12 cellular contexts compared by ENCODE assay signal in genomic region chr1:52574594-52574993, GRCh38. TPM values are rescaled to one million over a fixed set of nuclear protein-coding genes. Genes with fewer than 3 reads are reported as not detected.
DNase-seq lines count a peak whose midpoint lies in the region; ATAC-seq, FAIRE-seq and TF ChIP-seq lines count a peak whose summit lies in the region.
"Had no signal": no experiment of that assay in that cellular context is flagged by ENCODE, and none has a peak within 500 bp of the region (broad histone marks: within the 10 kb centered on the region; RNA-seq: fewer than 3 reads in every experiment).

No MANE protein-coding gene starts in this region.

- H3K9me3 ChIP-seq in HEK293 (ENCODE audit: control insufficient read depth, insufficient read depth, low read depth, low read length): no peaks in the 10 kb centered on the region
- no peaks in the 10 kb centered on the region for H3K9me3 ChIP-seq in kidney (ENCODE audit: control insufficient read depth in 1 of 2, low read length in 2 of 2)
- H3K9me3 ChIP-seq in thyroid gland: no peaks in the 10 kb centered on the region

- CTCF ChIA-PET in HEK293 (lab: Yijun Ruan, JAX): no interaction called here

- TF ChIP-seq POLR2A in thyroid gland (IDR thresholded peaks at IDR 0.05): no peak

- H3K4me1 ChIP-seq in HEK293 (ENCODE audit: control insufficient read depth, insufficient read depth, low read length) (no peaks in the 10 kb centered on the region), kidney (ENCODE audit: control insufficient read depth in 1 of 2, insufficient read depth in 1 of 2, low read depth in 1 of 2, low read length in 2 of 2) (no peaks in the 10 kb centered on the region), thyroid gland (peaks cover 0 to 7% of the 10 kb centered on the region in 2 donors)

- WGBS in thyroid gland, 2 donors: 81 to 87% methylated on average over 2 of the region's 2 CpGs

- H3K27me3 ChIP-seq in thyroid gland: no peaks in the 10 kb centered on the region

- H3K36me3 ChIP-seq in HEK293 (ENCODE audit: control insufficient read depth in 2 of 2, insufficient read depth in 1 of 2, low read length in 2 of 2): no peaks in the 10 kb centered on the region
- H3K36me3 ChIP-seq in kidney (ENCODE audit: control insufficient read depth in 1 of 2, insufficient read depth in 2 of 2, low read length in 2 of 2): no peaks in the 10 kb centered on the region
- H3K36me3 ChIP-seq in thyroid gland: no peaks in the 10 kb centered on the region

- peak; percentile 76 for DNase-seq in RKO (ENCODE audit: low spot score)
- DNase-seq in epithelial cell of prostate (ENCODE audit: low read depth, low spot score): peak; percentile 89
- DNase-seq in pulmonary artery endothelial cell (ENCODE audit: low read depth, low spot score): peak; percentile 62
- no peak for DNase-seq in kidney
- DNase-seq in left cardiac atrium: no peak
- DNase-seq in thyroid gland: no peak
- DNase-seq: activated CD4-positive, alpha-beta T cell treated with anti-CD3 and anti-CD28 coated beads for 1 hour; NCI-H1048 had no signal

- H3K27ac ChIP-seq in HEK293 (ENCODE audit: extremely low read depth, low read depth, low read length) (no peak overlapping the region), epithelial cell of prostate (peak overlapping the region; percentile 42), kidney (ENCODE audit: low read depth in 2 of 2, low read length in 2 of 2) (no peak overlapping the region), thyroid gland (no peak overlapping the region)

- intact Hi-C loops in kidney (cut with DNase I): no loop called here
- intact Hi-C loops in left cardiac atrium (cut with DNase I): no loop called here
- intact Hi-C loops in thyroid gland (cut with DNase I): no loop called here

- FAIRE-seq in kidney (lab: Jason Lieb, UNC): no peak
- FAIRE-seq: GM19239 had no signal

- POLR2A ChIA-PET in HEK293 (lab: Yijun Ruan, JAX): no interaction called here

- TF ChIP-seq CTCF in HEK293 (tag by site-specific recombination; IDR thresholded peaks at IDR 0.05) (no peak), kidney (IDR thresholded peaks at IDR 0.05; ENCODE audit: borderline replicate concordance, extremely low read depth, insufficient read depth) (no peak), thyroid gland (IDR thresholded peaks at IDR 0.05) (no peak)

- ATAC-seq in left cardiac atrium (no peak), HG03442 (IDR thresholded peaks at IDR 0.05; ENCODE audit: unreplicated experiment) (no peak)

- H3K4me3 ChIP-seq in HEK293 (ENCODE audit: low read depth, low read length): no peak overlapping the region
- H3K4me3 ChIP-seq in kidney (ENCODE audit: low read length in 2 of 2): no peak overlapping the region
- no peak overlapping the region for H3K4me3 ChIP-seq in thyroid gland (replicated peaks in 1 of 3)

- H3K9ac ChIP-seq in kidney (ENCODE audit: low read length in 2 of 2): no peak overlapping the region

TF ChIP-seq in HEK293, 187 proteins besides CTCF, POLR2A, EP300 and RAD21:
- TF ChIP-seq ZEB2 (tag by site-specific recombination; IDR thresholded peaks at IDR 0.05): peak; percentile 55; the same call in 1 of the 2 replicates
- TF ChIP-seq ZNF184 (tag by site-specific recombination; IDR thresholded peaks at IDR 0.05): no peak
- TF ChIP-seq, protein P1, sequence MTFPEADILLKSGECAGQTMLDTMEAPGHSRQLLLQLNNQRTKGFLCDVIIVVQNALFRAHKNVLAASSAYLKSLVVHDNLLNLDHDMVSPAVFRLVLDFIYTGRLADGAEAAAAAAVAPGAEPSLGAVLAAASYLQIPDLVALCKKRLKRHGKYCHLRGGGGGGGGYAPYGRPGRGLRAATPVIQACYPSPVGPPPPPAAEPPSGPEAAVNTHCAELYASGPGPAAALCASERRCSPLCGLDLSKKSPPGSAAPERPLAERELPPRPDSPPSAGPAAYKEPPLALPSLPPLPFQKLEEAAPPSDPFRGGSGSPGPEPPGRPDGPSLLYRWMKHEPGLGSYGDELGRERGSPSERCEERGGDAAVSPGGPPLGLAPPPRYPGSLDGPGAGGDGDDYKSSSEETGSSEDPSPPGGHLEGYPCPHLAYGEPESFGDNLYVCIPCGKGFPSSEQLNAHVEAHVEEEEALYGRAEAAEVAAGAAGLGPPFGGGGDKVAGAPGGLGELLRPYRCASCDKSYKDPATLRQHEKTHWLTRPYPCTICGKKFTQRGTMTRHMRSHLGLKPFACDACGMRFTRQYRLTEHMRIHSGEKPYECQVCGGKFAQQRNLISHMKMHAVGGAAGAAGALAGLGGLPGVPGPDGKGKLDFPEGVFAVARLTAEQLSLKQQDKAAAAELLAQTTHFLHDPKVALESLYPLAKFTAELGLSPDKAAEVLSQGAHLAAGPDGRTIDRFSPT (tag by site-specific recombination; IDR thresholded peaks at IDR 0.05): peak; percentile 75; the same call in 1 of the 2 replicates
- 0 out of 2 replicates have a peak, but pooled peaks have one; percentile 17 for TF ChIP-seq SP7 (tag by site-specific recombination; IDR thresholded peaks at IDR 0.05)

RNA-seq across cellular contexts. Expression of gene TUT4, which starts 21.7 kb away (rescaled TPM):
- total RNA-seq in pulmonary artery endothelial cell: 16.0 and 18.4 TPM in 2 replicates
- 47.8 TPM for total RNA-seq in kidney
- polyA plus RNA-seq in kidney (ENCODE audit: insufficient read depth, low read depth, low replicate concordance): 19.7 TPM
- total RNA-seq in left cardiac atrium: 10 to 100 TPM; 30.1 to 32.7 TPM
- 100 to 1,000 TPM in 3 of 4 donors, 10 to 100 TPM in 1; 90.5 to 169 (median 120) TPM for total RNA-seq in thyroid gland

RNA-seq across cellular contexts. Expression of gene GPX7, which starts 27.6 kb away (rescaled TPM):
- 11.5 and 16.9 TPM in 2 replicates for total RNA-seq in pulmonary artery endothelial cell
- 9.7 TPM for total RNA-seq in kidney
- 14.3 TPM for polyA plus RNA-seq in kidney (ENCODE audit: insufficient read depth, low read depth, low replicate concordance)
- 10 to 100 TPM in 1 of 2 donors, 1 to 10 TPM in 1; 7.6 to 12.4 TPM for total RNA-seq in left cardiac atrium
- 10 to 100 TPM; 15.7 to 77.9 (median 32.1) TPM for total RNA-seq in thyroid gland

RNA-seq across cellular contexts. Expression of gene SHISAL2A, which starts 58.4 kb away (rescaled TPM):
- not detected in 2 replicates for total RNA-seq in pulmonary artery endothelial cell
- 2.5 TPM for total RNA-seq in kidney
- polyA plus RNA-seq in kidney (ENCODE audit: insufficient read depth, low read depth, low replicate concordance): not detected
- under 1 TPM in 1 of 2 donors, not detected in 1; 0.15 TPM for total RNA-seq in left cardiac atrium
- 1 to 10 TPM in 1 of 4 donors, under 1 TPM in 2, not detected in 1; 0.75 to 1.1 (median 0.94) TPM for total RNA-seq in thyroid gland
- polyA plus RNA-seq: neural cell had no signal

Comparison
In these comparisons a context has a peak if more than half of its experiments do, and no peak if none do; other contexts are left out.
1. DNase-seq: peak in RKO (single experiment), epithelial cell of prostate (single experiment) and pulmonary artery endothelial cell (single experiment); none in kidney (single experiment), left cardiac atrium (single experiment) and thyroid gland (0 of 2).